ENCODE assay signal across 8 cellular contexts in genomic region chr19:13099073-13099999, GRCh38. TPM values are rescaled to one million over a fixed set of nuclear protein-coding genes. Genes with fewer than 3 reads are reported as not detected.
DNase-seq lines count a peak whose midpoint lies in the region; ATAC-seq lines count a peak whose summit lies in the region.

No MANE protein-coding gene starts in this region.

- no peak for ATAC-seq in GM21381 (IDR thresholded peaks at IDR 0.05; ENCODE audit: unreplicated experiment)

- peak; percentile 89 for DNase-seq in DMS53 (lab: John Stamatoyannopoulos, UW)
- peak; percentile 40 for DNase-seq in NCI-H2196 (lab: John Stamatoyannopoulos, UW; ENCODE audit: unreplicated experiment)
- peak; percentile 82 for DNase-seq in activated T-cell treated with anti-CD3 and anti-CD28 coated beads, Interleukin-2, amount 50 U/mL, for 1 hour
- DNase-seq in germinal center (ENCODE audit: low spot score): peak; percentile 76
- peak; percentile 55 for DNase-seq in retina
- no peak for DNase-seq in cerebellum (ENCODE audit: low spot score)
- no peak for DNase-seq in NCI-H1105 (lab: John Stamatoyannopoulos, UW)

RNA-seq across cellular contexts. Expression of gene LYL1, which starts 3.3 kb away (rescaled TPM):
- 3.1 TPM for total RNA-seq in cerebellum

RNA-seq across cellular contexts. Expression of gene TRMT1, which starts 17.2 kb away (rescaled TPM):
- total RNA-seq in cerebellum: 14.1 TPM

RNA-seq across cellular contexts. Expression of gene NACC1, which starts 18.7 kb away (rescaled TPM):
- 10.5 TPM for total RNA-seq in cerebellum

RNA-seq across cellular contexts. Expression of gene STX10, which starts 50.8 kb away (rescaled TPM):
- 19.7 TPM for total RNA-seq in cerebellum

RNA-seq across cellular contexts. Expression of gene IER2, which starts 50.9 kb away (rescaled TPM):
- 10.3 TPM for total RNA-seq in cerebellum

Comparison
In these comparisons a context has a peak if more than half of its experiments do, and no peak if none do; other contexts are left out.
1. DNase-seq: peak in DMS53 (single experiment), NCI-H2196 (single experiment), activated T-cell treated with anti-CD3 and anti-CD28 coated beads, Interleukin-2, amount 50 U/mL, for 1 hour (single experiment), germinal center (single experiment) and retina (single experiment); none in cerebellum (single experiment) and NCI-H1105 (single experiment).